26 cellular contexts compared by ENCODE assay signal in the genomic region with DNA sequence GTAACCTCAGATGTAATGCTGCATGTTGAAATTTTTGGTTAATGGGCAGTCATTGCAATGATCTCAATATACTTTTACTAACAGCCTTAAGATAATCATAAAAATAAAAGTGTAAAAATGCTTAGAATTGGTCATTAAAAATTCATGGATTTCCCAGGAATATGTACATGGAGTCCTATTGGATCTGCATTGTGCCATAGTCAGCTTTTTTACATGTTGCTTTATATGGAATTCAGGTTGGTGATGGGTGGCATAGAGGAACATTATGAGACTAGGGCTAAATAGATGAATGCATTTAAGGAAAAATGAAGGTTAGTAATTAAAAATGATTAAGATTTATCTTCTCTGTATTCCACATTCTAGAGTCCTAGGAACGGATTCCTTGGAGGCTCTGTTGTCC.
"Had no signal": no experiment of that assay in that cellular context is flagged by ENCODE, and none has a peak within 500 bp of the region (broad histone marks: within the 10 kb centered on the region; RNA-seq: fewer than 3 reads in every experiment).

No MANE protein-coding gene starts in this region.

- H3K36me3 ChIP-seq: esophagus squamous epithelium, gastrocnemius medialis, heart right ventricle, left lung, lower lobe of right lung had no signal

- H3K27me3 ChIP-seq: gastrocnemius medialis, left lung had no signal

- H3K9me3 ChIP-seq: esophagus squamous epithelium, gastrocnemius medialis, lower lobe of right lung, mucosa of descending colon had no signal

- ATAC-seq: effector memory CD8-positive, alpha-beta T cell; esophagus mucosa; gastrocnemius medialis; heart right ventricle; left cardiac atrium; left lung; left ventricle myocardium superior; lower lobe of right lung; mucosa of descending colon; naive thymus-derived CD8-positive, alpha-beta T cell had no signal

- H3K27ac ChIP-seq: epithelial cell of prostate, esophagus squamous epithelium, gastrocnemius medialis, heart right ventricle, left lung, lower lobe of right lung had no signal

- H3K4me3 ChIP-seq: esophagus squamous epithelium, gastrocnemius medialis, heart right ventricle, left lung, lower lobe of right lung, mucosa of descending colon had no signal

- H3K4me1 ChIP-seq: esophagus squamous epithelium, gastrocnemius medialis, heart right ventricle, left lung, lower lobe of right lung had no signal

- FAIRE-seq: endometrium, islet of Langerhans, keratinocyte had no signal

- DNase-seq: cortex of kidney; effector CD8-positive, alpha-beta T cell; effector memory CD8-positive, alpha-beta T cell; endodermal cell; erythroblast; esophagus squamous epithelium; foreskin fibroblast; foreskin melanocyte; gastrocnemius medialis; glutamatergic neuron; head of caudate nucleus; heart right ventricle; hippocampal formation; left cardiac atrium; left lung; left ventricle myocardium superior; lower lobe of right lung; mesenchymal stem cell; mucosa of descending colon; naive B cell; naive thymus-derived CD8-positive, alpha-beta T cell had no signal
